8 cellular contexts compared by ENCODE assay signal in genomic region chr3:49021813-49022720, GRCh38. TPM values are rescaled to one million over a fixed set of nuclear protein-coding genes. Genes with fewer than 3 reads are reported as not detected.
DNase-seq lines count a peak whose midpoint lies in the region; ATAC-seq and TF ChIP-seq lines count a peak whose summit lies in the region.

Gene NDUFAF3, plus strand, starts transcription at chr3:49022121. Its CDS starts 24 bp downstream, at chr3:49022145.

- DNase-seq in CD8-positive, alpha-beta T cell, result peak; percentile 85 to 94 (median 89)
- DNase-seq in NCI-H82 (lab: John Stamatoyannopoulos, UW) (peak; percentile 92), lung microvascular endothelial cell (ENCODE audit: low read depth in 2 of 2) (peak; percentile 96 to 97)
- peak; percentile 95 for DNase-seq in activated CD8-positive, alpha-beta T cell treated with anti-CD3 and anti-CD28 coated beads for 36 hours
- DNase-seq in stimulated activated CD4-positive, alpha-beta T cell treated with anti-CD3 and anti-CD28 coated beads, TNF-alpha, amount 100 ng/mL, for 48 hours (ENCODE audit: low read depth in 3 of 3), result peak; percentile 88 to 93 (median 89)

- H3K4me3 Mint-ChIP-seq in CD8-positive, alpha-beta T cell, result peak within 1 kb of the TSS; percentile 98
- H3K4me3 Mint-ChIP-seq in activated CD8-positive, alpha-beta T cell treated with anti-CD3 and anti-CD28 coated beads for 36 hours, result peak within 1 kb of the TSS; percentile 87

- peaks cover 38% of the 10 kb centered on the region for H3K4me1 ChIP-seq in CD8-positive, alpha-beta T cell (ENCODE audit: insufficient read depth, low read length)
- H3K4me1 ChIP-seq in ectodermal cell (ENCODE audit: control insufficient read depth, insufficient read depth, low read length), result peaks cover 18% of the 10 kb centered on the region

- TF ChIP-seq CTCF in CD8-positive, alpha-beta T cell (IDR thresholded peaks at IDR 0.05), result peak; percentile 94
- peak; percentile 99 for TF ChIP-seq CTCF in activated CD8-positive, alpha-beta T cell treated with anti-CD3 and anti-CD28 coated beads for 36 hours (IDR thresholded peaks at IDR 0.05)

- POLR2A ChIA-PET in CD8-positive, alpha-beta T cell (lab: Charles Lee), result interaction anchor here (0.6 to 7.1 kb wide), 18 partner anchors 7 to 1213 kb away, joined by 3 to 122 read pairs (median 4); partner anchors contain the start of genes IMPDH2, P4HTM, QARS1 and QRICH1
- POLR2A ChIA-PET in activated CD8-positive, alpha-beta T cell treated with anti-CD3 and anti-CD28 coated beads for 36 hours (lab: Charles Lee), result interaction anchor here (0.9 to 12.0 kb wide), 17 partner anchors 8 to 318 kb away, joined by 3 to 200 read pairs (median 5); partner anchors contain the start of genes ARIH2, P4HTM, QARS1 and QRICH1

- no peaks in the 10 kb centered on the region for H3K27me3 Mint-ChIP-seq in CD8-positive, alpha-beta T cell (ENCODE audit: low read depth)
- H3K27me3 Mint-ChIP-seq in activated CD8-positive, alpha-beta T cell treated with anti-CD3 and anti-CD28 coated beads for 36 hours, result no peaks in the 10 kb centered on the region

- H3K9me3 ChIP-seq in CD8-positive, alpha-beta T cell (ENCODE audit: low read length), result no peaks in the 10 kb centered on the region
- no peaks in the 10 kb centered on the region for H3K9me3 ChIP-seq in ectodermal cell (ENCODE audit: control insufficient read depth, low read length)

- H3K4me1 Mint-ChIP-seq in CD8-positive, alpha-beta T cell (ENCODE audit: low read depth), result peaks cover 43% of the 10 kb centered on the region
- peaks cover 48% of the 10 kb centered on the region for H3K4me1 Mint-ChIP-seq in activated CD8-positive, alpha-beta T cell treated with anti-CD3 and anti-CD28 coated beads for 36 hours (ENCODE audit: low read depth)

- CTCF ChIA-PET in CD8-positive, alpha-beta T cell (lab: Charles Lee), result interaction anchor here (0.8 to 8.4 kb wide), 12 partner anchors 10 to 99 kb away, joined by 3 to 76 read pairs (median 5); partner anchors contain the start of genes P4HTM, QRICH1, USP19 and WDR6
- CTCF ChIA-PET in activated CD8-positive, alpha-beta T cell treated with anti-CD3 and anti-CD28 coated beads for 36 hours (lab: Charles Lee), result interaction anchor here (0.6 to 5.9 kb wide), 12 partner anchors 9 to 99 kb away, joined by 3 to 64 read pairs (median 8); partner anchors contain the start of genes P4HTM, QRICH1, USP19 and WDR6

- intact Hi-C loops in CD8-positive, alpha-beta T cell (cut with DNase I, micrococcal nuclease), result loop anchor here (1.0 to 10.0 kb wide), 13 partner anchors 7 to 703 kb away; partner anchors contain the start of genes IMPDH2 (in 2 of the 2), WDR6 (in 2 of the 2), ARIH2 (in 1 of the 2) and CCDC71 (in 1 of the 2)
- intact Hi-C loops in activated CD8-positive, alpha-beta T cell treated with anti-CD3 and anti-CD28 coated beads for 36 hours (cut with micrococcal nuclease), result loop anchor here (5.0 kb wide), 1 partner anchor 35 kb away; no protein-coding TSS in a partner anchor

- H3K9me3 Mint-ChIP-seq in CD8-positive, alpha-beta T cell, result no peaks in the 10 kb centered on the region
- no peaks in the 10 kb centered on the region for H3K9me3 Mint-ChIP-seq in activated CD8-positive, alpha-beta T cell treated with anti-CD3 and anti-CD28 coated beads for 36 hours

- H3K27ac Mint-ChIP-seq in CD8-positive, alpha-beta T cell, result peak within 1 kb of the TSS; percentile 98
- H3K27ac Mint-ChIP-seq in activated CD8-positive, alpha-beta T cell treated with anti-CD3 and anti-CD28 coated beads for 36 hours, result peak within 1 kb of the TSS; percentile 94

- ATAC-seq in CD8-positive, alpha-beta T cell, result peak; percentile 73
- ATAC-seq in GM19395 (IDR thresholded peaks at IDR 0.05; ENCODE audit: unreplicated experiment) (peak; percentile 61), HG03558 (IDR thresholded peaks at IDR 0.05; ENCODE audit: extremely low read depth, unreplicated experiment) (peak; percentile 40)
- peak; percentile 74 for ATAC-seq in activated CD8-positive, alpha-beta T cell treated with anti-CD3 and anti-CD28 coated beads for 36 hours

- H3K36me3 ChIP-seq in CD8-positive, alpha-beta T cell (ENCODE audit: insufficient read depth, low read length), result peaks cover 8% of the 10 kb centered on the region
- H3K36me3 ChIP-seq in ectodermal cell (ENCODE audit: control insufficient read depth, insufficient read depth, low read length), result peaks cover 26% of the 10 kb centered on the region

- peak within 1 kb of the TSS; percentile 98 for H3K4me3 ChIP-seq in CD8-positive, alpha-beta T cell (ENCODE audit: low read depth, low read length)
- H3K4me3 ChIP-seq in ectodermal cell (ENCODE audit: insufficient read depth, low read depth, low read length), result peak within 1 kb of the TSS; percentile 97

- H3K27me3 ChIP-seq in CD8-positive, alpha-beta T cell (ENCODE audit: insufficient read depth, low read length), result no peaks in the 10 kb centered on the region
- no peaks in the 10 kb centered on the region for H3K27me3 ChIP-seq in ectodermal cell (ENCODE audit: control insufficient read depth, insufficient read depth, low read length, poor library complexity, severe bottlenecking)

- WGBS in ectodermal cell, 2 experiments, result 0% methylated on average over 83 of the region's 83 CpGs

- peaks cover 46% of the 10 kb centered on the region for H3K36me3 Mint-ChIP-seq in CD8-positive, alpha-beta T cell
- peaks cover 57% of the 10 kb centered on the region for H3K36me3 Mint-ChIP-seq in activated CD8-positive, alpha-beta T cell treated with anti-CD3 and anti-CD28 coated beads for 36 hours (ENCODE audit: low read depth)

- peak within 1 kb of the TSS; percentile 98 for H3K27ac ChIP-seq in CD8-positive, alpha-beta T cell (ENCODE audit: low read depth, low read length)
- peak within 1 kb of the TSS; percentile 97 for H3K27ac ChIP-seq in ectodermal cell (ENCODE audit: insufficient read depth, low read depth, low read length, poor library complexity, severe bottlenecking)

RNA-seq across cellular contexts. Expression of gene NDUFAF3, which starts in this region (rescaled TPM):
- total RNA-seq in CD8-positive, alpha-beta T cell, result 10 to 100 TPM; 44.4 to 48.5 TPM
- 10 to 100 TPM; 90.7 to 95.5 TPM for total RNA-seq in activated CD8-positive, alpha-beta T cell treated with anti-CD3 and anti-CD28 coated beads for 36 hours
- polyA plus RNA-seq in ectodermal cell (2013, experiment 1 of 4), result 19.2 TPM
- 22.3 TPM for polyA plus RNA-seq in ectodermal cell (2013, experiment 2 of 4)
- polyA plus RNA-seq in ectodermal cell (2013, experiment 3 of 4), result 21.8 TPM
- polyA plus RNA-seq in ectodermal cell (2013, experiment 4 of 4), result 29.1 TPM
- 57.1 and 76.4 TPM in 2 replicates for total RNA-seq in lung microvascular endothelial cell

Comparison
In these comparisons a context has a peak if more than half of its experiments do, and no peak if none do; other contexts are left out.
1. Peak in every context shown above with its lines: DNase-seq, ATAC-seq, H3K4me3 ChIP-seq and H3K27ac ChIP-seq.